Comparison of ENCODE assay signal across 17 cellular contexts in genomic region chr4:168515222-168516011, GRCh38. TPM values are rescaled to one million over a fixed set of nuclear protein-coding genes. Genes with fewer than 3 reads are reported as not detected.
DNase-seq lines count a peak whose midpoint lies in the region; ATAC-seq and TF ChIP-seq lines count a peak whose summit lies in the region.
"Had no signal": no experiment of that assay in that cellular context is flagged by ENCODE, and none has a peak within 500 bp of the region (broad histone marks: within the 10 kb centered on the region; RNA-seq: fewer than 3 reads in every experiment).

No MANE protein-coding gene starts in this region.

- no peak for TF ChIP-seq EP300 in gastroesophageal sphincter (IDR thresholded peaks at IDR 0.05)
- no peak for TF ChIP-seq EP300 in sigmoid colon (IDR thresholded peaks at IDR 0.05)

- intact Hi-C loops in sigmoid colon (cut with DNase I): loop anchor here (10.0 kb wide), 1 partner anchor 409 kb away; no protein-coding TSS in a partner anchor

- H3K9me3 ChIP-seq in gastroesophageal sphincter (no peaks in the 10 kb centered on the region), sigmoid colon (no peaks in the 10 kb centered on the region)
- H3K9me3 ChIP-seq: adrenal gland, colonic mucosa, uterus had no signal

- H3K4me1 ChIP-seq in gastroesophageal sphincter (peaks cover 0 to 10% (median 0%) of the 10 kb centered on the region in 3 donors), sigmoid colon (no peaks in the 10 kb centered on the region)
- H3K4me1 ChIP-seq: adrenal gland, colonic mucosa, uterus had no signal

- no peaks in the 10 kb centered on the region for H3K36me3 ChIP-seq in gastroesophageal sphincter
- no peaks in the 10 kb centered on the region for H3K36me3 ChIP-seq in sigmoid colon
- H3K36me3 ChIP-seq: adrenal gland, colonic mucosa, uterus had no signal

- TF ChIP-seq CTCF in gastroesophageal sphincter (IDR thresholded peaks at IDR 0.05) (no peak), sigmoid colon (IDR thresholded peaks at IDR 0.05) (no peak)

- H3K27me3 ChIP-seq in gastroesophageal sphincter: no peaks in the 10 kb centered on the region
- no peaks in the 10 kb centered on the region for H3K27me3 ChIP-seq in sigmoid colon
- H3K27me3 ChIP-seq: adrenal gland, colonic mucosa, uterus had no signal

- no peak for TF ChIP-seq POLR2A in gastroesophageal sphincter (IDR thresholded peaks at IDR 0.05)
- TF ChIP-seq POLR2A in sigmoid colon (IDR thresholded peaks at IDR 0.05): no peak

- H3K4me3 ChIP-seq in gastroesophageal sphincter (no peak overlapping the region), sigmoid colon (no peak overlapping the region)
- H3K4me3 ChIP-seq: adrenal gland, colonic mucosa, uterus had no signal

- ATAC-seq in gastroesophageal sphincter: peak; percentile 19
- ATAC-seq: CD8-positive, alpha-beta T cell had no signal

- WGBS in gastroesophageal sphincter (ENCODE audit: low coverage in 1 of 2), 2 donors: 47 to 73% methylated on average over 4 to 5 of the region's 5 CpGs
- 86 to 90% methylated on average over 5 of the region's 5 CpGs for WGBS in sigmoid colon, 2 donors

- DNase-seq in DMS53 (lab: John Stamatoyannopoulos, UW) (peak; percentile 32), DMS53 treated with DMSO at 0.1 percent for 48 hours (lab: John Stamatoyannopoulos, UW; ENCODE audit: unreplicated experiment) (no peak), NCI-H446 treated with DMSO at 0.1 percent for 48 hours (lab: John Stamatoyannopoulos, UW) (peak; percentile 92), sigmoid colon (peak; percentile 68), T-helper 1 cell (no peak), AML-193 (lab: John Stamatoyannopoulos, UW) (no peak), T1000 (lab: John Stamatoyannopoulos, UW) (no peak)
- DNase-seq: 8988T; activated T-cell treated with anti-CD3 and anti-CD28 coated beads for 4 hours; adrenal gland; CD8-positive, alpha-beta T cell; colonic mucosa; mesendoderm; NCI-H1436 treated with DMSO at 0.1 percent for 48 hours; stimulated activated naive CD4-positive, alpha-beta T cell; uterus had no signal

- H3K27ac ChIP-seq in gastroesophageal sphincter: no peak overlapping the region
- H3K27ac ChIP-seq in sigmoid colon: no peak overlapping the region
- H3K27ac ChIP-seq: adrenal gland, colonic mucosa, uterus had no signal

RNA-seq across cellular contexts. Expression of gene PALLD, which starts 18.6 kb away (rescaled TPM):
- total RNA-seq in gastroesophageal sphincter: 1,000 to 10,000 TPM; 1,036 to 2,270 (median 2,202) TPM
- total RNA-seq in sigmoid colon: 1,000 to 10,000 TPM; 1,233 to 1,991 (median 1,564) TPM
- 10 to 100 TPM; 40.7 to 72.1 (median 71.5) TPM for polyA plus RNA-seq in sigmoid colon
- total RNA-seq: CD8-positive, alpha-beta T cell had no signal

RNA-seq across cellular contexts. Expression of gene DDX60L, which starts 35.1 kb away (rescaled TPM):
- total RNA-seq in gastroesophageal sphincter: 10 to 100 TPM in 2 of 4 donors, 1 to 10 TPM in 2; 6.2 to 16.2 (median 9.0) TPM
- total RNA-seq in sigmoid colon: 10 to 100 TPM; 11.4 to 19.1 (median 16.5) TPM
- polyA plus RNA-seq in sigmoid colon: 10 to 100 TPM; 13.6 to 16.2 (median 14.8) TPM

Comparison
In these comparisons a context has a peak if more than half of its experiments do, and no peak if none do; other contexts are left out.
1. DNase-seq: peak in DMS53 (single experiment), NCI-H446 treated with DMSO at 0.1 percent for 48 hours (single experiment) and sigmoid colon (single experiment); none in DMS53 treated with DMSO at 0.1 percent for 48 hours (single experiment), T-helper 1 cell (0 of 5), AML-193 (0 of 2) and T1000 (single experiment).